Comparison of ENCODE assay signal across 8 cellular contexts in the genomic region with DNA sequence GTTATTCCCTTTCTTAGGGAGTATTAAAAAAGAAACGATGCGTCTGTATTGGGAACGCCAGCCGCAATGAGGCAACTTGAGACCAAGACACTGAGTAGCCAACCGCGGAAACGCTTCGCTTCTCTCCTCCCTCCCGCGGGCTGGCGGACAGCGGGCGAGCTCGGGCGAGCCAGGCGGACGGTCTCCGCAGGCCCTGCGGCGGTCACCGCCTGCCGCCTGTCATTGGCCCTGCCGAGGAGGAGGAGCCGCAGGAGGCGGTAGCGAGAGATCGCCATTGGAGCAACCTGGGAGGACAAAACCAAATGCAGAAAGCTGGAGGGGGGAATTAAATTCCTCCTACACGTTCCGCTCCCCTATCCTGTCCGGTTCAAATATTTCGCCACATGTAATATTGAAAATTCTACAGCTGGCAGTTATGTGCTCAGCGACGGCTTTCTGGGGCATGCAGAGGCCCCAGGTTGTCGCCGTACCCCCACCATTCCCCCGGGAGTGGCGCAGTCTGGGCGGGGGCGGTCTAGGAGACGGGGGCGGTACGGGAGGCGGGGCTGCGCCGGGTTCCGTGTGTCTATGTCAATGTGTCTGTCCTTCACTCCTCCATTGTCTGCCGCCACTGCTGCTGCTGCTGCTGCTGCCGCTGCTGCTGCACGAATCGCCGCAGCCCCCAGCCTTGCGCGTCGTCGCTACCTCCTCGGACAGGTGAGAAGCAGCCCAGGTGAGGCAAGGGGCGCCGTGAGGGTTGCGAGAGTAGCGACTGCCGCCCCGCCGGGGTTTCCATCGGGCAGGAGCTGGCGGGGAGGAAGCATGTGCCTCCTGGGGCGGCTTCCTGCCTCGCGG. TPM values are rescaled to one million over a fixed set of nuclear protein-coding genes. Genes with fewer than 3 reads are reported as not detected.
A peak's percentile ranks its signal among the peaks of the same experiment; 100 is the strongest.
DNase-seq lines count a peak whose midpoint lies in the region; ATAC-seq lines count a peak whose summit lies in the region.

A gene (minus strand): TSS at position 162 of the 834 bp plus-strand sequence. CDS start 181 bp downstream, outside the sequence.
A gene (plus strand): TSS at position 589 of the 834 bp plus-strand sequence. CDS start 19,263 bp downstream, outside the sequence.

- peak within 1 kb of the TSS; percentile 99 for H3K27ac Mint-ChIP-seq in activated naive CD4-positive, alpha-beta T cell treated with anti-CD3 and anti-CD28 coated beads, Interleukin-2, amount 50 U/mL, for 24 hours

- peak within 1 kb of the TSS; percentile 96 for H3K4me3 Mint-ChIP-seq in activated naive CD4-positive, alpha-beta T cell treated with anti-CD3 and anti-CD28 coated beads, Interleukin-2, amount 50 U/mL, for 24 hours

- H3K27ac ChIP-seq in SK-N-MC: peak within 1 kb of the TSS; percentile 91

- H3K4me3 ChIP-seq in SK-N-MC: peak within 1 kb of the TSS; percentile 89

- no peaks in the 10 kb centered on the region for H3K9me3 Mint-ChIP-seq in activated naive CD4-positive, alpha-beta T cell treated with anti-CD3 and anti-CD28 coated beads, Interleukin-2, amount 50 U/mL, for 24 hours

- H3K9me3 ChIP-seq in SK-N-MC (ENCODE audit: low read depth, low read length): no peaks in the 10 kb centered on the region

- H3K9ac ChIP-seq in SK-N-MC (ENCODE audit: insufficient read length): peak within 1 kb of the TSS; percentile 85

- H3K4me1 Mint-ChIP-seq in activated naive CD4-positive, alpha-beta T cell treated with anti-CD3 and anti-CD28 coated beads, Interleukin-2, amount 50 U/mL, for 24 hours: peaks cover 64% of the 10 kb centered on the region

- peaks cover 13% of the 10 kb centered on the region for H3K36me3 Mint-ChIP-seq in activated naive CD4-positive, alpha-beta T cell treated with anti-CD3 and anti-CD28 coated beads, Interleukin-2, amount 50 U/mL, for 24 hours

- H3K27me3 Mint-ChIP-seq in activated naive CD4-positive, alpha-beta T cell treated with anti-CD3 and anti-CD28 coated beads, Interleukin-2, amount 50 U/mL, for 24 hours: no peaks in the 10 kb centered on the region

- DNase-seq in GM04504 (ENCODE audit: low read depth) (peak; percentile 93), NCI-H1048 (lab: John Stamatoyannopoulos, UW) (peak; percentile 92), SK-N-MC (ENCODE audit: low read depth, low spot score) (peak; percentile 83), glomerular endothelial cell (ENCODE audit: extremely low read depth, low read depth, low spot score) (peak; percentile 71), nucleus accumbens (lab: John Stamatoyannopoulos, UW) (peak; percentile 40 to 96 (median 90)), superior temporal gyrus (ENCODE audit: extremely low spot score) (peak; percentile 95)

- ATAC-seq in HG02588 (IDR thresholded peaks at IDR 0.05; ENCODE audit: unreplicated experiment): peak; percentile 97

- 0 out of 2 replicates have a peak, but pooled peaks cover 3% of the 10 kb centered on the region for H3K36me3 ChIP-seq in SK-N-MC (ENCODE audit: insufficient read depth, low read length)

RNA-seq across cellular contexts. Expression of the first gene that starts in this region (rescaled TPM):
- 7.8 and 9.2 TPM in 2 replicates for total RNA-seq in glomerular endothelial cell

RNA-seq across cellular contexts. Expression of the second gene that starts in this region (rescaled TPM):
- 98.5 and 115 TPM in 2 replicates for total RNA-seq in glomerular endothelial cell

Comparison
In these comparisons a context has a peak if more than half of its experiments do, and no peak if none do; other contexts are left out.
1. Peak in every context shown above with its lines: DNase-seq, ATAC-seq, H3K4me3 ChIP-seq and H3K27ac ChIP-seq.